Comparison of ENCODE assay signal across 22 cellular contexts in the genomic region with DNA sequence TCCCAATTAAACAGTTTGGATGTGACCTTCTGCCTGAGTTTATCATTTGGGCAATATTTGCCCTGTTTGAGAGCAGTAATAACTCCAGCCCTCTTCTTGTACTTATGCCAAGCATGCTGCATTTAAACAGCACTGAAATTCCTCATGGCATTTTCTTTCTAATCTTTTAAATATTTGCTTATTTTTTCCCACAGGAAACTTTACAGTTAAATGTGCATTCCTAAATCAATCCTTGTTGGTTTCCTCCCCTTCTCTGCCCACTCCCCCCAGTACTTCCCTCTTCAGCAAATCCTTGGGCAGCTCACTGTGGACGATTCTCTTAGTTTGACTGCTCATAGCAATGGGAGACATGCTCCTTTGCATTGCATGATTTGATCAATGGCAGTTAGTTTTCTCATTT.
DNase-seq lines count a peak whose midpoint lies in the region; TF ChIP-seq lines count a peak whose summit lies in the region.
"Had no signal": no experiment of that assay in that cellular context is flagged by ENCODE, and none has a peak within 500 bp of the region (broad histone marks: within the 10 kb centered on the region; RNA-seq: fewer than 3 reads in every experiment).

No MANE protein-coding gene starts in this region.

- no peak for TF ChIP-seq CTCF in retinal pigment epithelial cell (conservative IDR thresholded peaks at IDR 0.05; ENCODE audit: low read depth, low read length)

- H3K4me3 ChIP-seq in retinal pigment epithelial cell (ENCODE audit: low read length) = no peak overlapping the region
- H3K4me3 ChIP-seq: BLaER1, Peyer's patch had no signal

- peak; percentile 15 for DNase-seq in EH (ENCODE audit: low read depth)
- peak; percentile 50 for DNase-seq in amniotic epithelial cell (ENCODE audit: low read depth)
- peak; percentile 8 for DNase-seq in foreskin melanocyte
- DNase-seq in retinal pigment epithelial cell (ENCODE audit: low read depth) = peak; percentile 80
- no peak for DNase-seq in SW480 (ENCODE audit: low spot score)
- DNase-seq in T-helper 9 cell = no peak
- no peak for DNase-seq in SHP77 treated with DMSO at 0.1 percent for 48 hours (lab: John Stamatoyannopoulos, UW)
- DNase-seq: CD4-positive, CD25-positive, alpha-beta regulatory T cell; H9; HFFc6; KBM-7; MM.1S; NCI-H1417; NCI-H1694; NCI-H2081; NCI-H2171; NCI-H226; NCI-H510A; NCI-H69; Peyer's patch; SK-N-SH had no signal

Comparison
In these comparisons a context has a peak if more than half of its experiments do, and no peak if none do; other contexts are left out.
1. DNase-seq: peak in EH (single experiment), amniotic epithelial cell (single experiment), foreskin melanocyte (single experiment) and retinal pigment epithelial cell (single experiment); none in SW480 (single experiment), T-helper 9 cell (single experiment) and SHP77 treated with DMSO at 0.1 percent for 48 hours (single experiment).